In the genomic region with DNA sequence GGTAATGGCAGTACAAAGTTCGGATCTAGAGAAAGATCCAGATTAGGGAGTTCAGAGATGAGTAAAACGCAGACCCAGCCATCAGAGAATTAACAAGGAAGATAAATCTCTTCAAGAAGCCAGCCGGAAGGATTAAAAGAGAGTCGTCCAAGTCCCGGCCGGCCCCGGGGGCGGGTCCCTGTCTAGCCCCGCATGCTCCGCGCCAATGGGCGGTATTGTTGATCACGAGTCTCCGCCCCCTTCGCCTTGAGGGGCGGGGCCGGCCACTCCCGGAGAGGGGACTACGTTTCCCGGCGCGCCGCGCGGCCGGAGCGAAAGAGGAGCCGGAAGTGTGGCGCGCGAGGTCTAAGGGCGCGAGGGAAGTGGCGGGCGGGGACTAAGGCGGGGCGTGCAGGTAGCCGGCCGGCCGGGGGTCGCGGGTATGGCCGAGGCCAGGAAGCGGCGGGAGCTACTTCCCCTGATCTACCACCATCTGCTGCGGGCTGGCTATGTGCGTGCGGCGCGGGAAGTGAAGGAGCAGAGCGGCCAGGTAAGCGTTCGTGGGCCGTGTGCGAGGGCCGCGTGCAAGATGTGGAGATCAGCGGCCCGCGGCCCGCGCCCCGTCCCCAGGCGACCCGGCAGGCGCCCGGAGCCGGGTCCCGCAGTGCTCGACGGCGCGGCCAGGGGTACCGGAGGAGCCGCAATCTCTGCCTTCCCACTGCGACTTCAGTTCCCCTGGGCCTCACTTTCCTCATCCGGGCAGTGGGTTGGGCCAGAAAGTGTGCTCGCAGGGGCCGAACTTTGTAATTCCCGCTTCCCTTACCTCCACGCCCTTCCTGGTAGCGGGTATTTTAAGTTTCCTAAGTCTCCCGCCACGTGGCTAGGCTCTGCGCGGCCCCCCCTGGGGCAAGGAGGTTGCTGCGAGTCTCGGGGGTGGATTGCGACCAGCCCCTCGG, we compare ENCODE assay signal across 8 cellular contexts.
DNase-seq lines count a peak whose midpoint lies in the region; FAIRE-seq and TF ChIP-seq lines count a peak whose summit lies in the region.

A gene with protein sequence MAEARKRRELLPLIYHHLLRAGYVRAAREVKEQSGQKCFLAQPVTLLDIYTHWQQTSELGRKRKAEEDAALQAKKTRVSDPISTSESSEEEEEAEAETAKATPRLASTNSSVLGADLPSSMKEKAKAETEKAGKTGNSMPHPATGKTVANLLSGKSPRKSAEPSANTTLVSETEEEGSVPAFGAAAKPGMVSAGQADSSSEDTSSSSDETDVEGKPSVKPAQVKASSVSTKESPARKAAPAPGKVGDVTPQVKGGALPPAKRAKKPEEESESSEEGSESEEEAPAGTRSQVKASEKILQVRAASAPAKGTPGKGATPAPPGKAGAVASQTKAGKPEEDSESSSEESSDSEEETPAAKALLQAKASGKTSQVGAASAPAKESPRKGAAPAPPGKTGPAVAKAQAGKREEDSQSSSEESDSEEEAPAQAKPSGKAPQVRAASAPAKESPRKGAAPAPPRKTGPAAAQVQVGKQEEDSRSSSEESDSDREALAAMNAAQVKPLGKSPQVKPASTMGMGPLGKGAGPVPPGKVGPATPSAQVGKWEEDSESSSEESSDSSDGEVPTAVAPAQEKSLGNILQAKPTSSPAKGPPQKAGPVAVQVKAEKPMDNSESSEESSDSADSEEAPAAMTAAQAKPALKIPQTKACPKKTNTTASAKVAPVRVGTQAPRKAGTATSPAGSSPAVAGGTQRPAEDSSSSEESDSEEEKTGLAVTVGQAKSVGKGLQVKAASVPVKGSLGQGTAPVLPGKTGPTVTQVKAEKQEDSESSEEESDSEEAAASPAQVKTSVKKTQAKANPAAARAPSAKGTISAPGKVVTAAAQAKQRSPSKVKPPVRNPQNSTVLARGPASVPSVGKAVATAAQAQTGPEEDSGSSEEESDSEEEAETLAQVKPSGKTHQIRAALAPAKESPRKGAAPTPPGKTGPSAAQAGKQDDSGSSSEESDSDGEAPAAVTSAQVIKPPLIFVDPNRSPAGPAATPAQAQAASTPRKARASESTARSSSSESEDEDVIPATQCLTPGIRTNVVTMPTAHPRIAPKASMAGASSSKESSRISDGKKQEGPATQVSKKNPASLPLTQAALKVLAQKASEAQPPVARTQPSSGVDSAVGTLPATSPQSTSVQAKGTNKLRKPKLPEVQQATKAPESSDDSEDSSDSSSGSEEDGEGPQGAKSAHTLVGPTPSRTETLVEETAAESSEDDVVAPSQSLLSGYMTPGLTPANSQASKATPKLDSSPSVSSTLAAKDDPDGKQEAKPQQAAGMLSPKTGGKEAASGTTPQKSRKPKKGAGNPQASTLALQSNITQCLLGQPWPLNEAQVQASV (N-terminal part only) (plus strand): TSS at position 372 of the 935 bp plus-strand sequence. CDS start 50 bp downstream, at position 422.

- no peak for FAIRE-seq in H54 (lab: Jason Lieb, UNC)

- DNase-seq in EL (peak; percentile 96), H54 (ENCODE audit: insufficient read length, low spot score) (peak; percentile 86), fibroblast of peridontal ligament (ENCODE audit: extremely low read depth) (peak; percentile 88)
- peak; percentile 96 for DNase-seq in activated T-helper 9 cell treated with anti-CD3 and anti-CD28 coated beads, Interleukin-2, amount 50 U/mL, for 16 hours (ENCODE audit: low read depth)

- no peaks in the 10 kb centered on the region for H3K27me3 ChIP-seq in Loucy (ENCODE audit: insufficient read depth, low read length, poor library complexity, severe bottlenecking)

- no peaks in the 10 kb centered on the region for H3K9me3 Mint-ChIP-seq in nephron
- H3K9me3 Mint-ChIP-seq in stimulated activated naive CD8-positive, alpha-beta T cell treated with anti-CD3 and anti-CD28 coated beads, Interleukin-15, Interleukin-2, amounts not matched to agents 100 ng/mL and 50 ng/mL, for 24 hours: no peaks in the 10 kb centered on the region

- H4K20me1 ChIP-seq in Loucy (ENCODE audit: insufficient read depth, low read length, poor library complexity, severe bottlenecking): peaks cover 26% of the 10 kb centered on the region

- H3K4me3 Mint-ChIP-seq in nephron: peak within 1 kb of the TSS; percentile 86 to 87 (median 86)
- H3K4me3 Mint-ChIP-seq in stimulated activated naive CD8-positive, alpha-beta T cell treated with anti-CD3 and anti-CD28 coated beads, Interleukin-15, Interleukin-2, amounts not matched to agents 100 ng/mL and 50 ng/mL, for 24 hours: peak within 1 kb of the TSS; percentile 90

- H3K79me2 ChIP-seq in Loucy (ENCODE audit: insufficient read depth, low read length): peaks cover 49% of the 10 kb centered on the region

- H3K4me1 ChIP-seq in Loucy (ENCODE audit: insufficient read depth, low read length, poor library complexity, severe bottlenecking): peaks cover 26% of the 10 kb centered on the region

- peaks cover 5% of the 10 kb centered on the region for H3K4me1 Mint-ChIP-seq in nephron
- peaks cover 48% of the 10 kb centered on the region for H3K4me1 Mint-ChIP-seq in stimulated activated naive CD8-positive, alpha-beta T cell treated with anti-CD3 and anti-CD28 coated beads, Interleukin-15, Interleukin-2, amounts not matched to agents 100 ng/mL and 50 ng/mL, for 24 hours (ENCODE audit: low read depth)

- TF ChIP-seq CTCF in Loucy (conservative IDR thresholded peaks at IDR 0.05; ENCODE audit: low read length) (no peak), nephron (IDR thresholded peaks at IDR 0.05; ENCODE audit: unreplicated experiment in 3 of 3) (no peak)

- peaks cover 16% of the 10 kb centered on the region; the same call in 1 of the 2 replicates for H3K36me3 ChIP-seq in Loucy (ENCODE audit: insufficient read depth, low read length)

- H3K9me3 ChIP-seq in Loucy (ENCODE audit: insufficient read depth, low read depth, low read length): no peaks in the 10 kb centered on the region

- peak within 1 kb of the TSS; percentile 87 for H3K4me2 ChIP-seq in Loucy (ENCODE audit: low read depth, low read length, poor library complexity, severe bottlenecking)

- H3K27me3 Mint-ChIP-seq in nephron (ENCODE audit: low read depth): peaks cover 7% of the 10 kb centered on the region
- H3K27me3 Mint-ChIP-seq in stimulated activated naive CD8-positive, alpha-beta T cell treated with anti-CD3 and anti-CD28 coated beads, Interleukin-15, Interleukin-2, amounts not matched to agents 100 ng/mL and 50 ng/mL, for 24 hours: no peaks in the 10 kb centered on the region

- H3K27ac Mint-ChIP-seq in nephron: peak within 1 kb of the TSS; percentile 31 to 66 (median 31)
- H3K27ac Mint-ChIP-seq in stimulated activated naive CD8-positive, alpha-beta T cell treated with anti-CD3 and anti-CD28 coated beads, Interleukin-15, Interleukin-2, amounts not matched to agents 100 ng/mL and 50 ng/mL, for 24 hours: peak within 1 kb of the TSS; percentile 92

- no peaks in the 10 kb centered on the region for H3K9me2 ChIP-seq in Loucy (replicated peaks; ENCODE audit: low read depth, low read length)

- TF ChIP-seq POLR2A in H54 (IDR thresholded peaks at IDR 0.05; ENCODE audit: low read depth, low read length) (peak; percentile 57), Raji (IDR thresholded peaks at IDR 0.05; ENCODE audit: insufficient read depth, low read depth, low read length) (peak; percentile 74)

- H3F3A ChIP-seq in Loucy (ENCODE audit: low read depth): no peaks in the 10 kb centered on the region

- peak within 1 kb of the TSS; percentile 83 for H3K9ac ChIP-seq in Loucy (ENCODE audit: low read depth, low read length, poor library complexity, severe bottlenecking)

- peak within 1 kb of the TSS; percentile 86 for H3K4me3 ChIP-seq in Loucy (ENCODE audit: low read length, poor library complexity, severe bottlenecking)

- H3K36me3 Mint-ChIP-seq in nephron (ENCODE audit: low read depth): peaks cover 22% of the 10 kb centered on the region
- H3K36me3 Mint-ChIP-seq in stimulated activated naive CD8-positive, alpha-beta T cell treated with anti-CD3 and anti-CD28 coated beads, Interleukin-15, Interleukin-2, amounts not matched to agents 100 ng/mL and 50 ng/mL, for 24 hours (ENCODE audit: low read depth): peaks cover 29% of the 10 kb centered on the region

- H2AFZ ChIP-seq in Loucy (ENCODE audit: low read length): peak within 1 kb of the TSS; percentile 81

Comparison
In these comparisons a context has a peak if more than half of its experiments do, and no peak if none do; other contexts are left out.
1. Peak in every context shown above with its lines: DNase-seq and H3K4me3 ChIP-seq.